ENCODE assay signal across 17 cellular contexts in the genomic region with DNA sequence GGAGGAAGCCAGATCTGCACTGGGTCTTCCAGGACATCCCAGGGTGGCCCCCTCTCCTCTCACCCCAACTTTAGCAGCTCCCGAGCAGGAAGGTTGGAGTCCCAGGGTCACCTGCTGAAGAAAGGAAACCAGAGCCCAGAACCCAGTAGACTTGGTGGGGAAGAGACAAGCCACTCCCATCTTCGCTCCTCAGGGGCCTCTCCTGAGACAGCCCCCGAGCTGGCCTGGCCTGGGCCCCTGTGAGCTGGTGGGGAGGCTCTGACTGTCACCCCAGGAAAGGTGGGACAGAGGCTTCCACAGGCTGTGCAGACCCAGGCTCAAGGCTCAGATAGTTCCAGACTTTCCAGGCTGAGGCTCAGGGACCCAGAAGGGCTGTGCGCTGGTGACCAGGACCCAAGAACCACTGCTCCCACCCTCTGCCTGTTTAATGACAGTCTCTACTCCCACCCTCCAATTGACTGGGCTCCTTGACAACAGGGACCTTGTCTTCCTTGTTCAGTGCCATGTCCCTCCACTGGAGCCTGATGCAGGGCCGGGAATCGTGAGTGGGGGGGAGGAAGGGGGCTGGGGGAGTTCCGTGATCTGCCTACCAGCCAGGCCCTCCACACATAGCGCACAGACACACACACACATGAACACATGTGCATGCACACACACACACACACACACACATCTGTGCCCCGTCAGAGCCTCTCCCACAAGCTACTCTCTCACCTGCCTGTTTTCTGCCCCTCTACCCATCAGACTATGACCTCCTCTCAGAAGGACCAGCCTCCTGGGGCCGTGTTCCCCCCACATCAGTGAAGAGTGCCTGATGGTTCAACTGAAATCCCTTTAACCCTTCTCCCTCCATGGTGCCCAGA.
"Had no signal": no experiment of that assay in that cellular context is flagged by ENCODE, and none has a peak within 500 bp of the region (broad histone marks: within the 10 kb centered on the region; RNA-seq: fewer than 3 reads in every experiment).

No MANE protein-coding gene starts in this region.

- H3K36me3 Mint-ChIP-seq: activated naive CD4-positive, alpha-beta T cell treated with anti-CD3 and anti-CD28 coated beads, Interleukin-2, amount 50 U/mL, for 24 hours; stimulated activated memory B cell treated with anti-CD40 and anti-IgM and Interleukin-4, amounts not matched to agents 10 μg/mL and 1 μg/mL and 100 μg/mL, for 72 hours had no signal

- H3K36me3 ChIP-seq: lower lobe of right lung, right lobe of liver, thoracic aorta had no signal

- H2AFZ ChIP-seq: hepatocyte had no signal

- H3K4me1 ChIP-seq: lower lobe of right lung, psoas muscle, right lobe of liver had no signal

- H3K79me2 ChIP-seq: hepatocyte had no signal

- H3K27ac ChIP-seq: epithelial cell of prostate, hepatocyte, lower lobe of right lung, psoas muscle, right lobe of liver, thoracic aorta had no signal

- ATAC-seq: activated CD8-positive, alpha-beta T cell treated with anti-CD3 and anti-CD28 coated beads for 36 hours; effector memory CD8-positive, alpha-beta T cell; left colon; lower lobe of right lung; psoas muscle; right lobe of liver; stimulated activated memory B cell treated with anti-CD40 and anti-IgM and Interleukin-4, amounts not matched to agents 10 μg/mL and 1 μg/mL and 100 μg/mL, for 72 hours had no signal

- H3K4me1 Mint-ChIP-seq: activated naive CD4-positive, alpha-beta T cell treated with anti-CD3 and anti-CD28 coated beads, Interleukin-2, amount 50 U/mL, for 24 hours; stimulated activated memory B cell treated with anti-CD40 and anti-IgM and Interleukin-4, amounts not matched to agents 10 μg/mL and 1 μg/mL and 100 μg/mL, for 72 hours had no signal

- H3K9me3 Mint-ChIP-seq: activated CD8-positive, alpha-beta T cell treated with anti-CD3 and anti-CD28 coated beads for 36 hours; activated naive CD4-positive, alpha-beta T cell treated with anti-CD3 and anti-CD28 coated beads, Interleukin-2, amount 50 U/mL, for 24 hours; effector memory CD8-positive, alpha-beta T cell; nephron progenitor cell; stimulated activated memory B cell treated with anti-CD40 and anti-IgM and Interleukin-4, amounts not matched to agents 10 μg/mL and 1 μg/mL and 100 μg/mL, for 72 hours had no signal

- H3K4me3 ChIP-seq: hepatocyte, lower lobe of right lung, psoas muscle, right lobe of liver, thoracic aorta had no signal

- DNase-seq: activated CD8-positive, alpha-beta T cell treated with anti-CD3 and anti-CD28 coated beads for 36 hours; activated gamma-delta T cell; dermis blood vessel endothelial cell; effector memory CD8-positive, alpha-beta T cell; foreskin fibroblast; left colon; lower lobe of right lung; midbrain; nephron progenitor cell; psoas muscle; right lobe of liver; stimulated activated CD4-positive, alpha-beta T cell treated with anti-CD3 and anti-CD28 coated beads, Interleukin-4, amount 100 ng/mL, for 24 hours had no signal

- H3K4me2 ChIP-seq: hepatocyte had no signal

- H3K4me3 Mint-ChIP-seq: activated CD8-positive, alpha-beta T cell treated with anti-CD3 and anti-CD28 coated beads for 36 hours; activated naive CD4-positive, alpha-beta T cell treated with anti-CD3 and anti-CD28 coated beads, Interleukin-2, amount 50 U/mL, for 24 hours; effector memory CD8-positive, alpha-beta T cell; nephron progenitor cell; stimulated activated memory B cell treated with anti-CD40 and anti-IgM and Interleukin-4, amounts not matched to agents 10 μg/mL and 1 μg/mL and 100 μg/mL, for 72 hours had no signal

- H3K27me3 Mint-ChIP-seq: activated CD8-positive, alpha-beta T cell treated with anti-CD3 and anti-CD28 coated beads for 36 hours had no signal

- H3K27ac Mint-ChIP-seq: activated CD8-positive, alpha-beta T cell treated with anti-CD3 and anti-CD28 coated beads for 36 hours; activated naive CD4-positive, alpha-beta T cell treated with anti-CD3 and anti-CD28 coated beads, Interleukin-2, amount 50 U/mL, for 24 hours; effector memory CD8-positive, alpha-beta T cell; nephron progenitor cell; stimulated activated memory B cell treated with anti-CD40 and anti-IgM and Interleukin-4, amounts not matched to agents 10 μg/mL and 1 μg/mL and 100 μg/mL, for 72 hours had no signal

- H3K9me3 ChIP-seq: lower lobe of right lung, psoas muscle, right lobe of liver, thoracic aorta had no signal

- H3K27me3 ChIP-seq: hepatocyte, right lobe of liver had no signal
